In genomic region chrX:113954297-113954696, GRCh38 we compare ENCODE assay signal across 18 cellular contexts.
"Had no signal": no experiment of that assay in that cellular context is flagged by ENCODE, and none has a peak within 500 bp of the region (broad histone marks: within the 10 kb centered on the region; RNA-seq: fewer than 3 reads in every experiment).

No MANE protein-coding gene starts in this region.

- H3K27ac ChIP-seq: epithelial cell of prostate, esophagus muscularis mucosa, gastrocnemius medialis, heart right ventricle, pancreas had no signal

- H3K4me1 ChIP-seq: esophagus muscularis mucosa, gastrocnemius medialis, heart right ventricle, pancreas had no signal

- H3K36me3 Mint-ChIP-seq: naive thymus-derived CD4-positive, alpha-beta T cell had no signal

- H3K27me3 Mint-ChIP-seq: dendritic cell treated with granulocyte-macrophage colony-stimulating factor and Interleukin-4, amounts not matched to agents 40 ng/mL and 50 ng/mL, for 4 days; effector memory CD8-positive, alpha-beta T cell; naive thymus-derived CD4-positive, alpha-beta T cell; progenitor cell of endocrine pancreas had no signal

- DNase-seq: effector memory CD8-positive, alpha-beta T cell; gastrocnemius medialis; heart right ventricle; islet precursor cell; mammary epithelial cell; naive thymus-derived CD4-positive, alpha-beta T cell; nephron progenitor cell; pancreas; right cardiac atrium; small intestine; stimulated activated CD4-positive, alpha-beta T cell treated with anti-CD3 and anti-CD28 coated beads, Interleukin-12 subunit alpha, Interleukin-12 subunit beta, amount 100 ng/mL, for 4 hours; stimulated activated naive CD4-positive, alpha-beta T cell treated with Interleukin-2 at 50 U/mL for 16 hours; trophoblast cell had no signal

- H3K9me3 Mint-ChIP-seq: effector memory CD8-positive, alpha-beta T cell had no signal

- H3K27me3 ChIP-seq: esophagus muscularis mucosa, gastrocnemius medialis had no signal

- H3K4me1 Mint-ChIP-seq: naive thymus-derived CD4-positive, alpha-beta T cell; nephron progenitor cell had no signal

- H3K36me3 ChIP-seq: esophagus muscularis mucosa, gastrocnemius medialis, heart right ventricle, pancreas had no signal

- H3K9me3 ChIP-seq: esophagus muscularis mucosa, gastrocnemius medialis, pancreas had no signal

- H3K4me3 ChIP-seq: esophagus muscularis mucosa, gastrocnemius medialis, heart right ventricle, pancreas had no signal

- H3K27ac Mint-ChIP-seq: dendritic cell treated with granulocyte-macrophage colony-stimulating factor and Interleukin-4, amounts not matched to agents 40 ng/mL and 50 ng/mL, for 4 days; effector memory CD8-positive, alpha-beta T cell; naive thymus-derived CD4-positive, alpha-beta T cell; nephron progenitor cell; progenitor cell of endocrine pancreas had no signal

- ATAC-seq: effector memory CD8-positive, alpha-beta T cell; gastrocnemius medialis; heart right ventricle; left lobe of liver; naive thymus-derived CD4-positive, alpha-beta T cell; pancreas; right cardiac atrium had no signal

- H3K4me3 Mint-ChIP-seq: dendritic cell treated with granulocyte-macrophage colony-stimulating factor and Interleukin-4, amounts not matched to agents 40 ng/mL and 50 ng/mL, for 4 days; effector memory CD8-positive, alpha-beta T cell; naive thymus-derived CD4-positive, alpha-beta T cell; nephron progenitor cell had no signal
